9 cellular contexts compared by ENCODE assay signal in the genomic region with DNA sequence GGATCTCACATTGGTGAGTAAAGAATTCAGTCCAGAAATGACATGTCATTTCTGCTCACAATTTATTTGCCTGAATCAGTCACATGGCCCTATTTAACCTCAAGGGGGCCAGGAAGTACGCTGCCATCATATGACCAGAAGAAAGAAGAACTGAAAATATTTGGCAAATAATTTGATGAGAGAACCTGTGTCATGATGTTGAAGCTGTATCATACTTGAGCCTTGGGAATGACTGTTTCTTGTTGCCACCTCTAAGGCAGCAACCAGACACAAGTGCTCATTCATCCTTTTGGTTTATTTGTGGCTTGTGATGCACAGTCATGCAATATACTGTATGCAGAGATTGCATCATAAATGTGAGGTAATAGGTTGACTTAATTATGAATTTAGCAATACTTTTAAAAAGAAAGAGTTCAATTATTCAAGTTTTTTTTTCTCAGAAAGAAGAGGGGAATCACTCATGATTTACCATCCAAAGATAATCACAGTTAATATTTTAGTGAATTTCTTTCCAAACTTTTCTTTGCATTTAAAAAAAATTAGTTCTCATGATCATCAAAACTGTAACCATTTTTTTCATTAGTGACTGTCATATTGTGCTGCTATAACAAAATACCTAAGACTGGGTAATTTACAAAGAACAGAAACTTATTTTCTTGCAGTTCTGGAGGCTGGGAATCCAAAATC. TPM values are rescaled to one million over a fixed set of nuclear protein-coding genes. Genes with fewer than 3 reads are reported as not detected.
A peak's percentile ranks its signal among the peaks of the same experiment; 100 is the strongest.
DNase-seq lines count a peak whose midpoint lies in the region; TF ChIP-seq lines count a peak whose summit lies in the region.
"Had no signal": no experiment of that assay in that cellular context is flagged by ENCODE, and none has a peak within 500 bp of the region (broad histone marks: within the 10 kb centered on the region; RNA-seq: fewer than 3 reads in every experiment).

No MANE protein-coding gene starts in this region.

- in situ Hi-C loops in GM13976 (cut with MboI; ENCODE audit: low sequenced_read_pairs, unreplicated experiment), result no loop called here

- no peaks in the 10 kb centered on the region for H3K27me3 Mint-ChIP-seq in mesothelial cell of epicardium (ENCODE audit: low read depth)

- peaks cover 3% of the 10 kb centered on the region for H3K9me3 Mint-ChIP-seq in mesothelial cell of epicardium
- H3K9me3 Mint-ChIP-seq: T-cell had no signal

- H3K4me1 Mint-ChIP-seq in mesothelial cell of epicardium, result peaks cover 4% of the 10 kb centered on the region
- H3K4me1 Mint-ChIP-seq: T-cell had no signal

- H3K27ac Mint-ChIP-seq in mesothelial cell of epicardium, result no peak overlapping the region
- H3K27ac Mint-ChIP-seq: T-cell had no signal

- no peak overlapping the region for H3K4me3 Mint-ChIP-seq in mesothelial cell of epicardium
- H3K4me3 Mint-ChIP-seq: T-cell had no signal

- no peaks in the 10 kb centered on the region for H3K36me3 Mint-ChIP-seq in mesothelial cell of epicardium
- H3K36me3 Mint-ChIP-seq: T-cell had no signal

- peak; percentile 32 for DNase-seq in GM13976 (ENCODE audit: low spot score)
- peak; percentile 90 for DNase-seq in HCEC 1CT
- DNase-seq in NAMALWA (ENCODE audit: low spot score), result peak; percentile 89
- DNase-seq in fibroblast of the conjunctiva (ENCODE audit: low read depth), result peak; percentile 43
- DNase-seq in NCI-H1436 treated with DMSO at 0.1 percent for 48 hours (lab: John Stamatoyannopoulos, UW), result no peak
- no peak for DNase-seq in NCI-H2171 treated with DMSO at 0.1 percent for 48 hours (lab: John Stamatoyannopoulos, UW)
- no peak for DNase-seq in mesothelial cell of epicardium (ENCODE audit: low spot score in 2 of 2, unreplicated experiment in 2 of 2)
- DNase-seq in occipital lobe (lab: John Stamatoyannopoulos, UW), result no peak

- TF ChIP-seq CTCF in GM13976 (IDR thresholded peaks at IDR 0.05; ENCODE audit: borderline replicate concordance, control extremely low read depth, extremely low read depth, insufficient read depth, missing control alignments) (no peak), mesothelial cell of epicardium (IDR thresholded peaks at IDR 0.05; ENCODE audit: unreplicated experiment) (no peak)

RNA-seq across cellular contexts. Expression of gene ZFYVE16, which starts 8.2 kb away (rescaled TPM):
- total RNA-seq in mesothelial cell of epicardium (67.6 to 76.6 TPM (median 75.1 TPM) in 3 replicates), occipital lobe (57.1 TPM)

Comparison
In these comparisons a context has a peak if more than half of its experiments do, and no peak if none do; other contexts are left out.
1. DNase-seq: peak in GM13976 (single experiment), HCEC 1CT (single experiment), NAMALWA (single experiment) and fibroblast of the conjunctiva (single experiment); none in NCI-H1436 treated with DMSO at 0.1 percent for 48 hours (single experiment), NCI-H2171 treated with DMSO at 0.1 percent for 48 hours (single experiment), mesothelial cell of epicardium (0 of 2) and occipital lobe (single experiment).